In genomic region chr6:14108571-14109410, GRCh38 we compare ENCODE assay signal across 1 cellular context.
A peak's percentile ranks its signal among the peaks of the same experiment; 100 is the strongest.
TF ChIP-seq lines count a peak whose summit lies in the region.

No MANE protein-coding gene starts in this region.

TF ChIP-seq in K562, 482 proteins besides CTCF, POLR2A, EP300 and RAD21 (continued from another document and continues in another):
- TF ChIP-seq, protein P1, sequence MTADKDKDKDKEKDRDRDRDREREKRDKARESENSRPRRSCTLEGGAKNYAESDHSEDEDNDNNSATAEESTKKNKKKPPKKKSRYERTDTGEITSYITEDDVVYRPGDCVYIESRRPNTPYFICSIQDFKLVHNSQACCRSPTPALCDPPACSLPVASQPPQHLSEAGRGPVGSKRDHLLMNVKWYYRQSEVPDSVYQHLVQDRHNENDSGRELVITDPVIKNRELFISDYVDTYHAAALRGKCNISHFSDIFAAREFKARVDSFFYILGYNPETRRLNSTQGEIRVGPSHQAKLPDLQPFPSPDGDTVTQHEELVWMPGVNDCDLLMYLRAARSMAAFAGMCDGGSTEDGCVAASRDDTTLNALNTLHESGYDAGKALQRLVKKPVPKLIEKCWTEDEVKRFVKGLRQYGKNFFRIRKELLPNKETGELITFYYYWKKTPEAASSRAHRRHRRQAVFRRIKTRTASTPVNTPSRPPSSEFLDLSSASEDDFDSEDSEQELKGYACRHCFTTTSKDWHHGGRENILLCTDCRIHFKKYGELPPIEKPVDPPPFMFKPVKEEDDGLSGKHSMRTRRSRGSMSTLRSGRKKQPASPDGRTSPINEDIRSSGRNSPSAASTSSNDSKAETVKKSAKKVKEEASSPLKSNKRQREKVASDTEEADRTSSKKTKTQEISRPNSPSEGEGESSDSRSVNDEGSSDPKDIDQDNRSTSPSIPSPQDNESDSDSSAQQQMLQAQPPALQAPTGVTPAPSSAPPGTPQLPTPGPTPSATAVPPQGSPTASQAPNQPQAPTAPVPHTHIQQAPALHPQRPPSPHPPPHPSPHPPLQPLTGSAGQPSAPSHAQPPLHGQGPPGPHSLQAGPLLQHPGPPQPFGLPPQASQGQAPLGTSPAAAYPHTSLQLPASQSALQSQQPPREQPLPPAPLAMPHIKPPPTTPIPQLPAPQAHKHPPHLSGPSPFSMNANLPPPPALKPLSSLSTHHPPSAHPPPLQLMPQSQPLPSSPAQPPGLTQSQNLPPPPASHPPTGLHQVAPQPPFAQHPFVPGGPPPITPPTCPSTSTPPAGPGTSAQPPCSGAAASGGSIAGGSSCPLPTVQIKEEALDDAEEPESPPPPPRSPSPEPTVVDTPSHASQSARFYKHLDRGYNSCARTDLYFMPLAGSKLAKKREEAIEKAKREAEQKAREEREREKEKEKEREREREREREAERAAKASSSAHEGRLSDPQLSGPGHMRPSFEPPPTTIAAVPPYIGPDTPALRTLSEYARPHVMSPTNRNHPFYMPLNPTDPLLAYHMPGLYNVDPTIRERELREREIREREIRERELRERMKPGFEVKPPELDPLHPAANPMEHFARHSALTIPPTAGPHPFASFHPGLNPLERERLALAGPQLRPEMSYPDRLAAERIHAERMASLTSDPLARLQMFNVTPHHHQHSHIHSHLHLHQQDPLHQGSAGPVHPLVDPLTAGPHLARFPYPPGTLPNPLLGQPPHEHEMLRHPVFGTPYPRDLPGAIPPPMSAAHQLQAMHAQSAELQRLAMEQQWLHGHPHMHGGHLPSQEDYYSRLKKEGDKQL (CRISPR knock-in tag; IDR thresholded peaks at IDR 0.05; ENCODE audit: borderline replicate concordance): no peak
- TF ChIP-seq ZNF175 (CRISPR knock-in tag; IDR thresholded peaks at IDR 0.05; ENCODE audit: low read depth): peak; percentile 44; the same call in 1 of the 2 replicates
- TF ChIP-seq EHMT2 (IDR thresholded peaks at IDR 0.05): peak; percentile 80
- TF ChIP-seq ZBTB9 (CRISPR knock-in tag; IDR thresholded peaks at IDR 0.05): 0 out of 2 replicates have a peak, but pooled peaks have one; percentile 3
- 0 out of 2 replicates have a peak, but pooled peaks have one; percentile 24 for TF ChIP-seq GMEB1 (CRISPR knock-in tag; IDR thresholded peaks at IDR 0.05)
- TF ChIP-seq MCM7 (IDR thresholded peaks at IDR 0.05): no peak
- TF ChIP-seq, protein P2, sequence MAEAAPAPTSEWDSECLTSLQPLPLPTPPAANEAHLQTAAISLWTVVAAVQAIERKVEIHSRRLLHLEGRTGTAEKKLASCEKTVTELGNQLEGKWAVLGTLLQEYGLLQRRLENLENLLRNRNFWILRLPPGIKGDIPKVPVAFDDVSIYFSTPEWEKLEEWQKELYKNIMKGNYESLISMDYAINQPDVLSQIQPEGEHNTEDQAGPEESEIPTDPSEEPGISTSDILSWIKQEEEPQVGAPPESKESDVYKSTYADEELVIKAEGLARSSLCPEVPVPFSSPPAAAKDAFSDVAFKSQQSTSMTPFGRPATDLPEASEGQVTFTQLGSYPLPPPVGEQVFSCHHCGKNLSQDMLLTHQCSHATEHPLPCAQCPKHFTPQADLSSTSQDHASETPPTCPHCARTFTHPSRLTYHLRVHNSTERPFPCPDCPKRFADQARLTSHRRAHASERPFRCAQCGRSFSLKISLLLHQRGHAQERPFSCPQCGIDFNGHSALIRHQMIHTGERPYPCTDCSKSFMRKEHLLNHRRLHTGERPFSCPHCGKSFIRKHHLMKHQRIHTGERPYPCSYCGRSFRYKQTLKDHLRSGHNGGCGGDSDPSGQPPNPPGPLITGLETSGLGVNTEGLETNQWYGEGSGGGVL (CRISPR knock-in tag; IDR thresholded peaks at IDR 0.05): no peak
- peak; percentile 37 to 70; a peak in 3 of 4 replicates for TF ChIP-seq MAZ (CRISPR knock-in tag; conservative IDR thresholded peaks at IDR 0.05 in 1 of 2, IDR thresholded peaks at IDR 0.05 in 1 of 2)
- peak; percentile 47 to 67; a peak in 3 of 4 replicates for TF ChIP-seq TRIM24 (IDR thresholded peaks at IDR 0.05)
- TF ChIP-seq NFATC3 (IDR thresholded peaks at IDR 0.05): 0 out of 2 replicates have a peak, but pooled peaks have one; percentile 56
- no peak for TF ChIP-seq NFIX (CRISPR knock-in tag; IDR thresholded peaks at IDR 0.05; ENCODE audit: low read depth)
- TF ChIP-seq ZNF24 (IDR thresholded peaks at IDR 0.05): no peak; the same call in 1 of the 2 replicates
- TF ChIP-seq NRF1 (conservative IDR thresholded peaks at IDR 0.05 in 1 of 2, IDR thresholded peaks at IDR 0.05 in 1 of 2): peak; percentile 13 to 37; a peak in 1 of 4 replicates
- TF ChIP-seq NCOA2 (IDR thresholded peaks at IDR 0.05; ENCODE audit: partially characterized antibody in 2 of 2): no peak
- 0 out of 2 replicates have a peak, but pooled peaks have one; percentile 18 for TF ChIP-seq CREM (IDR thresholded peaks at IDR 0.05; ENCODE audit: low read depth)
- TF ChIP-seq SP2 (IDR thresholded peaks at IDR 0.05; ENCODE audit: extremely low read depth, low read depth, low read length, poor library complexity, severe bottlenecking): no peak
- TF ChIP-seq ATF1 (CRISPR knock-in tag; IDR thresholded peaks at IDR 0.05): no peak
- peak; percentile 34; the same call in 1 of the 2 replicates for TF ChIP-seq ATF1 (tag; IDR thresholded peaks at IDR 0.05)
- peak in 1 of 3 experiments; percentile 51; a peak in 2 of 6 replicates for TF ChIP-seq ZBTB11 (CRISPR knock-in tag; IDR thresholded peaks at IDR 0.05)
- TF ChIP-seq MTA2 (IDR thresholded peaks at IDR 0.05; ENCODE audit: low read depth): peak; percentile 64; the same call in 1 of the 2 replicates
- TF ChIP-seq ZNF347 (CRISPR knock-in tag; IDR thresholded peaks at IDR 0.05; ENCODE audit: low read depth): no peak
- TF ChIP-seq SMAD1 (IDR thresholded peaks at IDR 0.05; ENCODE audit: low read depth, low read length, partially characterized antibody): no peak
- TF ChIP-seq SIX5 (IDR thresholded peaks at IDR 0.05; ENCODE audit: borderline replicate concordance in 1 of 2, insufficient read depth in 1 of 2, low read depth in 1 of 2, low read length in 2 of 2): no peak
- peak; percentile 38 for TF ChIP-seq RBBP5 (IDR thresholded peaks at IDR 0.05; ENCODE audit: borderline replicate concordance, insufficient read depth, low read length, poor library complexity, severe bottlenecking)
- no peak for TF ChIP-seq ZNF282 (CRISPR knock-in tag; IDR thresholded peaks at IDR 0.05)
- TF ChIP-seq, protein P3, sequence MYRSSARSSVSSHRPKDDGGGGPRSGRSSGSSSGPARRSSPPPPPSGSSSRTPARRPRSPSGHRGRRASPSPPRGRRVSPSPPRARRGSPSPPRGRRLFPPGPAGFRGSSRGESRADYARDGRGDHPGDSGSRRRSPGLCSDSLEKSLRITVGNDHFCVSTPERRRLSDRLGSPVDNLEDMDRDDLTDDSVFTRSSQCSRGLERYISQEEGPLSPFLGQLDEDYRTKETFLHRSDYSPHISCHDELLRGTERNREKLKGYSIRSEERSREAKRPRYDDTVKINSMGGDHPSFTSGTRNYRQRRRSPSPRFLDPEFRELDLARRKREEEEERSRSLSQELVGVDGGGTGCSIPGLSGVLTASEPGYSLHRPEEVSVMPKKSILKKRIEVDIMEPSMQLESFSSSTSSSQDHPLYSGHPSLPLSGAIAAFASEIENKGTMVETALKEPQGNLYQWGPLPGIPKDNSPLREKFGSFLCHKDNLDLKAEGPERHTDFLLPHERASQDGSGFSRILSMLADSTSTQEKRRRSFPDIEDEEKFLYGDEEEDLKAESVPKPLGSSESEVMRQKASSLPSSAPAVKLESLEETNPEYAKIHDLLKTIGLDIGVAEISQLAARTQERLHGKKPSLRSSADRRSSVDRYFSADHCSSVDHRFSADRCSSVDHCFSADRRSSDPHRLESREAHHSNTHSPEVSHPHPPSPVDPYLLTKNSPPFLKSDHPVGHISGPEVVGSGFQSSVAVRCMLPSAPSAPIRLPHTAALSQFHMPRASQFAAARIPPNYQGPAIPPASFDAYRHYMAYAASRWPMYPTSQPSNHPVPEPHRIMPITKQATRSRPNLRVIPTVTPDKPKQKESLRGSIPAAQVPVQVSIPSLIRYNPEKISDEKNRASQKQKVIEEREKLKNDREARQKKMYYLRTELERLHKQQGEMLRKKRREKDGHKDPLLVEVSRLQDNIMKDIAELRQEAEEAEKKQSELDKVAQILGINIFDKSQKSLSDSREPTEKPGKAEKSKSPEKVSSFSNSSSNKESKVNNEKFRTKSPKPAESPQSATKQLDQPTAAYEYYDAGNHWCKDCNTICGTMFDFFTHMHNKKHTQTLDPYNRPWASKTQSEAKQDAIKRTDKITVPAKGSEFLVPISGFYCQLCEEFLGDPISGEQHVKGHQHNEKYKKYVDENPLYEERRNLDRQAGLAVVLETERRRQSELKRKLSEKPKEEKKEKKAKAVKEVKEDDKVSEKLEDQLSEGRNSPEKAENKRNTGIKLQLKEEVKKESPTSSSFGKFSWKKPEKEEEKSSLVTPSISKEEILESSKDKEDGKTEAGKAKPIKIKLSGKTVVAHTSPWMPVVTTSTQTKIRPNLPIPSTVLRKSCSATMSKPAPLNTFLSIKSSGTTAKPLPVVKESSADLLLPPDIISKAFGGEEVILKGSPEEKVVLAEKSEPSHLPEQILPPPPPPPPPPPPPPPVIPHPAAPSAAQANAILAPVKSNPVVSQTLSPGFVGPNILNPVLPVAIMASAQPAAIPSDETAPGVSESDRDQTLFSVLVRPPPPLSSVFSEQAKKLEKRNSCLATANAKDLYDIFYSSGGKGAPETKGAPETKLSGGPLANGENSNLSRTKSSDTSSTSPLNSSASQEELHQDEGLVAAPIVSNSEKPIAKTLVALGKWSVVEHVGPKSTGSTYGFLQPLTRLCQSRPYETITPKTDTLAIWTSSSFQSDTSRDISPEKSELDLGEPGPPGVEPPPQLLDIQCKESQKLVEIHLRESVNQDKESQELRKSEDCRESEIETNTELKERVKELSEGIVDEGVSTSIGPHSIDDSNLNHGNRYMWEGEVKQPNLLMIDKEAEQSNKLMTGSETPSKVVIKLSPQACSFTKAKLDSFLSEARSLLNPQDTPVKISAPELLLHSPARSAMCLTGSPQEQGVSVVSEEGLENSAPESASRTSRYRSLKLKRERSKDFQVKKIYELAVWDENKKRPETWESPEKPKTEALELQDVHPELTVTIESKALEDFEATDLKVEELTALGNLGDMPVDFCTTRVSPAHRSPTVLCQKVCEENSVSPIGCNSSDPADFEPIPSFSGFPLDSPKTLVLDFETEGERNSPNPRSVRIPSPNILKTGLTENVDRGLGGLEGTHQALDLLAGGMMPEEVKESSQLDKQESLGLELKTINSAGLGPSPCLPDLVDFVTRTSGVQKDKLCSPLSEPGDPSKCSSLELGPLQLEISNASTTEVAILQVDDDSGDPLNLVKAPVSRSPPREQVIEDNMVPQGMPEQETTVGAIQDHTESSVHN (IDR thresholded peaks at IDR 0.05; ENCODE audit: borderline replicate concordance in 1 of 2, low read depth in 1 of 2): no peak
- TF ChIP-seq HOMEZ (CRISPR knock-in tag; IDR thresholded peaks at IDR 0.05): 0 out of 2 replicates have a peak, but pooled peaks have one; percentile 59
- TF ChIP-seq CBFA2T2 (conservative IDR thresholded peaks at IDR 0.05): peak; percentile 72
- no peak for TF ChIP-seq COPS2 (conservative IDR thresholded peaks at IDR 0.05)
